28 cellular contexts compared by ENCODE assay signal in the genomic region with DNA sequence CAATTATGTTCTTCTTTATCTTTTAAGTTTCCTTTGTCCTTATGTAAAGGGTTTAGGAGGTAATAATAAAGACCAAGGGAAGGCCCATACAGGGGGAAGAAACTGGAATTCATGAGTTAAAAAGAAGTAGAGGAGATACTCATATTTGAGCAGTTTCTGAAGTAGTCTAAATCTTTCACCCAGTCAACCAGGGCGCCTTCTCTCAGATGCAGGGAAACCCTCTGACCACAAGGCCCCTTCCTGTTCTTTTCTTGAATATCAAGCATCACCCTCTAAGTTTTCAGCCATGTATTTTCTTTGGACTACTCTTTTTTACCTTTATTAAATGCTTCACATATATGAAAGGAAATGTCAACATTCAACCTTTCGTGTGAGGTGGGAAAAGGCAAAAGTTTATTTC.
"Had no signal": no experiment of that assay in that cellular context is flagged by ENCODE, and none has a peak within 500 bp of the region (broad histone marks: within the 10 kb centered on the region; RNA-seq: fewer than 3 reads in every experiment).

No MANE protein-coding gene starts in this region.

- H3K27ac ChIP-seq: adrenal gland, body of pancreas, colonic mucosa, gastrocnemius medialis, hepatocyte, pancreas, psoas muscle, vagina had no signal

- H3K36me3 ChIP-seq: adrenal gland, colonic mucosa, gastrocnemius medialis, pancreas, sigmoid colon, vagina had no signal

- H3K4me1 ChIP-seq: body of pancreas, colonic mucosa, gastrocnemius medialis, pancreas, psoas muscle, vagina had no signal

- H3K27ac Mint-ChIP-seq: activated CD4-positive, alpha-beta memory T cell treated with anti-CD3 and anti-CD28 coated beads for 36 hours; activated CD4-positive, alpha-beta T cell treated with anti-CD3 and anti-CD28 coated beads, Interleukin-2, amount 10 ng/mL, durations not matched to agents 24 days and 14 days; activated naive CD4-positive, alpha-beta T cell treated with anti-CD3 and anti-CD28 coated beads, Interleukin-2, amount 50 U/mL, for 24 hours; activated T-helper 2 cell treated with anti-CD3 and anti-CD28 coated beads, Interferon-gamma antibody, Interleukin-2, Interleukin-4, amounts not matched to agents 10 μg/mL and 5 μg/mL and 100 μg/mL, durations not matched to agents 14 hours and 24 hours and 36 hours; naive thymus-derived CD4-positive, alpha-beta T cell; stimulated activated effector memory CD8-positive, alpha-beta T cell treated with anti-CD3 and anti-CD28 coated beads, Interleukin-12 subunit alpha, Interleukin-12 subunit beta, amount 100 ng/mL, for 72 hours; stimulated activated naive CD8-positive, alpha-beta T cell treated with anti-CD3 and anti-CD28 coated beads, Interleukin-15, Interleukin-2, amounts not matched to agents 100 ng/mL and 50 ng/mL, for 24 hours; type B pancreatic cell had no signal

- H3K9me3 Mint-ChIP-seq: activated CD4-positive, alpha-beta T cell treated with anti-CD3 and anti-CD28 coated beads, Interleukin-2, amount 10 ng/mL, durations not matched to agents 24 days and 14 days; activated naive CD4-positive, alpha-beta T cell treated with anti-CD3 and anti-CD28 coated beads, Interleukin-2, amount 50 U/mL, for 24 hours; activated T-helper 2 cell treated with anti-CD3 and anti-CD28 coated beads, Interferon-gamma antibody, Interleukin-2, Interleukin-4, amounts not matched to agents 10 μg/mL and 5 μg/mL and 100 μg/mL, durations not matched to agents 14 hours and 24 hours and 36 hours; naive thymus-derived CD4-positive, alpha-beta T cell; stimulated activated naive CD8-positive, alpha-beta T cell treated with anti-CD3 and anti-CD28 coated beads, Interleukin-15, Interleukin-2, amounts not matched to agents 100 ng/mL and 50 ng/mL, for 24 hours; type B pancreatic cell had no signal

- ATAC-seq: body of pancreas; gastrocnemius medialis; left colon; naive thymus-derived CD4-positive, alpha-beta T cell; pancreas; psoas muscle; stimulated activated effector memory CD8-positive, alpha-beta T cell treated with anti-CD3 and anti-CD28 coated beads, Interleukin-12 subunit alpha, Interleukin-12 subunit beta, amount 100 ng/mL, for 72 hours had no signal

- H3K4me1 Mint-ChIP-seq: activated CD4-positive, alpha-beta T cell treated with anti-CD3 and anti-CD28 coated beads, Interleukin-2, amount 10 ng/mL, durations not matched to agents 24 days and 14 days; activated naive CD4-positive, alpha-beta T cell treated with anti-CD3 and anti-CD28 coated beads, Interleukin-2, amount 50 U/mL, for 24 hours; naive thymus-derived CD4-positive, alpha-beta T cell; stimulated activated effector memory CD8-positive, alpha-beta T cell treated with anti-CD3 and anti-CD28 coated beads, Interleukin-12 subunit alpha, Interleukin-12 subunit beta, amount 100 ng/mL, for 72 hours had no signal

- H3K27me3 ChIP-seq: adrenal gland, body of pancreas, colonic mucosa, gastrocnemius medialis, hepatocyte, pancreas, sigmoid colon, vagina had no signal

- DNase-seq: activated CD4-positive, alpha-beta memory T cell treated with anti-CD3 and anti-CD28 coated beads for 36 hours; activated CD4-positive, alpha-beta T cell treated with anti-CD3 and anti-CD28 coated beads, Interleukin-2, amount 10 ng/mL, durations not matched to agents 24 days and 14 days; activated CD4-positive, CD25-positive, alpha-beta regulatory T cell treated with anti-CD3 and anti-CD28 coated beads, Interleukin-2, amount 50 U/mL, for 72 hours; activated T-cell treated with anti-CD3 and anti-CD28 coated beads, Interleukin-2, amount 50 U/mL, for 48 hours; adrenal gland; aorta; body of pancreas; colonic mucosa; effector CD8-positive, alpha-beta T cell; gastrocnemius medialis; glutamatergic neuron; left colon; mammary epithelial cell; midbrain; naive thymus-derived CD4-positive, alpha-beta T cell; pancreas; psoas muscle; sigmoid colon; small intestine; stimulated activated CD4-positive, alpha-beta T cell treated with anti-CD3 and anti-CD28 coated beads, Interleukin-4, amount 100 ng/mL, for 24 hours; T-helper 2 cell had no signal

- H3K27me3 Mint-ChIP-seq: activated CD4-positive, alpha-beta memory T cell treated with anti-CD3 and anti-CD28 coated beads for 36 hours; activated CD4-positive, alpha-beta T cell treated with anti-CD3 and anti-CD28 coated beads, Interleukin-2, amount 10 ng/mL, durations not matched to agents 24 days and 14 days; activated naive CD4-positive, alpha-beta T cell treated with anti-CD3 and anti-CD28 coated beads, Interleukin-2, amount 50 U/mL, for 24 hours; stimulated activated naive CD8-positive, alpha-beta T cell treated with anti-CD3 and anti-CD28 coated beads, Interleukin-15, Interleukin-2, amounts not matched to agents 100 ng/mL and 50 ng/mL, for 24 hours; type B pancreatic cell had no signal

- H3K79me2 ChIP-seq: hepatocyte had no signal

- H2AFZ ChIP-seq: hepatocyte had no signal

- H3K4me3 Mint-ChIP-seq: activated CD4-positive, alpha-beta memory T cell treated with anti-CD3 and anti-CD28 coated beads for 36 hours; activated CD4-positive, alpha-beta T cell treated with anti-CD3 and anti-CD28 coated beads, Interleukin-2, amount 10 ng/mL, durations not matched to agents 24 days and 14 days; activated naive CD4-positive, alpha-beta T cell treated with anti-CD3 and anti-CD28 coated beads, Interleukin-2, amount 50 U/mL, for 24 hours; naive thymus-derived CD4-positive, alpha-beta T cell; stimulated activated effector memory CD8-positive, alpha-beta T cell treated with anti-CD3 and anti-CD28 coated beads, Interleukin-12 subunit alpha, Interleukin-12 subunit beta, amount 100 ng/mL, for 72 hours; stimulated activated naive CD8-positive, alpha-beta T cell treated with anti-CD3 and anti-CD28 coated beads, Interleukin-15, Interleukin-2, amounts not matched to agents 100 ng/mL and 50 ng/mL, for 24 hours; type B pancreatic cell had no signal

- H3K9me3 ChIP-seq: adrenal gland, body of pancreas, colonic mucosa, gastrocnemius medialis, pancreas, psoas muscle, sigmoid colon, vagina had no signal

- H3K4me3 ChIP-seq: adrenal gland, body of pancreas, colonic mucosa, gastrocnemius medialis, hepatocyte, pancreas, psoas muscle, sigmoid colon, vagina had no signal

- H3K36me3 Mint-ChIP-seq: activated CD4-positive, alpha-beta memory T cell treated with anti-CD3 and anti-CD28 coated beads for 36 hours; activated naive CD4-positive, alpha-beta T cell treated with anti-CD3 and anti-CD28 coated beads, Interleukin-2, amount 50 U/mL, for 24 hours; naive thymus-derived CD4-positive, alpha-beta T cell; stimulated activated effector memory CD8-positive, alpha-beta T cell treated with anti-CD3 and anti-CD28 coated beads, Interleukin-12 subunit alpha, Interleukin-12 subunit beta, amount 100 ng/mL, for 72 hours; type B pancreatic cell had no signal

- H3K4me2 ChIP-seq: hepatocyte had no signal
